ENCODE assay signal across 20 cellular contexts in genomic region chr20:45508068-45508886, GRCh38. TPM values are rescaled to one million over a fixed set of nuclear protein-coding genes. Genes with fewer than 3 reads are reported as not detected.
"Had no signal": no experiment of that assay in that cellular context is flagged by ENCODE, and none has a peak within 500 bp of the region (broad histone marks: within the 10 kb centered on the region; RNA-seq: fewer than 3 reads in every experiment).

No MANE protein-coding gene starts in this region.

- ATAC-seq: left lung, psoas muscle had no signal

- H3K27me3 ChIP-seq: upper lobe of left lung had no signal

- H3K36me3 ChIP-seq: esophagus muscularis mucosa, left lung, right lobe of liver, upper lobe of left lung had no signal

- H3K27ac ChIP-seq: esophagus muscularis mucosa, left lung, psoas muscle, right lobe of liver, upper lobe of left lung had no signal

- H3K9me3 ChIP-seq: esophagus muscularis mucosa, left lung, psoas muscle, right lobe of liver, upper lobe of left lung had no signal

- H3K36me3 Mint-ChIP-seq: activated naive CD4-positive, alpha-beta T cell treated with anti-CD3 and anti-CD28 coated beads, Interleukin-2, amount 50 U/mL, for 72 hours had no signal

- H3K9me3 Mint-ChIP-seq: activated naive CD4-positive, alpha-beta T cell treated with anti-CD3 and anti-CD28 coated beads, Interleukin-2, amount 50 U/mL, for 72 hours; activated T-helper 2 cell treated with anti-CD3 and anti-CD28 coated beads, Interferon-gamma antibody, Interleukin-2, Interleukin-4, amounts not matched to agents 10 μg/mL and 5 μg/mL and 100 μg/mL, durations not matched to agents 14 hours and 24 hours and 36 hours; nephron; T-helper 2 cell treated with Interferon-gamma antibody and Interleukin-4, amounts not matched to agents 5 μg/mL and 100 μg/mL, for 36 hours had no signal

- H3K4me1 ChIP-seq: esophagus muscularis mucosa, left lung, psoas muscle, right lobe of liver, upper lobe of left lung had no signal

- H3K4me1 Mint-ChIP-seq: nephron had no signal

- DNase-seq: activated CD4-positive, CD25-positive, alpha-beta regulatory T cell treated with anti-CD3 and anti-CD28 coated beads, Interleukin-2, amount 50 U/mL, for 72 hours; cerebellar nuclear complex; dermis blood vessel endothelial cell; foreskin fibroblast; head of caudate nucleus; left lung; mesenchymal stem cell; psoas muscle; right lobe of liver; stimulated activated CD4-positive, alpha-beta T cell treated with anti-CD3 and anti-CD28 coated beads, Interleukin-2, amount 100 ng/mL, for 24 hours; stimulated activated naive CD4-positive, alpha-beta T cell; upper lobe of left lung had no signal

- H3K27ac Mint-ChIP-seq: activated naive CD4-positive, alpha-beta T cell treated with anti-CD3 and anti-CD28 coated beads, Interleukin-2, amount 50 U/mL, for 72 hours; activated T-helper 2 cell treated with anti-CD3 and anti-CD28 coated beads, Interferon-gamma antibody, Interleukin-2, Interleukin-4, amounts not matched to agents 10 μg/mL and 5 μg/mL and 100 μg/mL, durations not matched to agents 14 hours and 24 hours and 36 hours; endodermal cell; nephron; T-helper 2 cell treated with Interferon-gamma antibody and Interleukin-4, amounts not matched to agents 5 μg/mL and 100 μg/mL, for 36 hours had no signal

- H3K4me3 ChIP-seq: esophagus muscularis mucosa, left lung, psoas muscle, right lobe of liver, upper lobe of left lung had no signal

- H3K4me3 Mint-ChIP-seq: endodermal cell; nephron; T-helper 2 cell treated with Interferon-gamma antibody and Interleukin-4, amounts not matched to agents 5 μg/mL and 100 μg/mL, for 36 hours had no signal

RNA-seq across cellular contexts. Expression of gene SPINT3, which starts 7.1 kb away (rescaled TPM):
- total RNA-seq: activated naive CD4-positive, alpha-beta T cell treated with anti-CD3 and anti-CD28 coated beads, Interleukin-2, amount 50 U/mL, for 72 hours; activated T-helper 2 cell treated with anti-CD3 and anti-CD28 coated beads, Interferon-gamma antibody, Interleukin-2, Interleukin-4, amounts not matched to agents 10 μg/mL and 5 μg/mL and 100 μg/mL, durations not matched to agents 14 hours and 24 hours and 36 hours; dermis blood vessel endothelial cell; endodermal cell; esophagus muscularis mucosa; left lung; omental fat pad; psoas muscle; right lobe of liver; temporal lobe; upper lobe of left lung had no signal
- polyA plus RNA-seq: psoas muscle had no signal

RNA-seq across cellular contexts. Expression of gene WFDC6, which starts 31.0 kb away (rescaled TPM):
- total RNA-seq: activated naive CD4-positive, alpha-beta T cell treated with anti-CD3 and anti-CD28 coated beads, Interleukin-2, amount 50 U/mL, for 72 hours; activated T-helper 2 cell treated with anti-CD3 and anti-CD28 coated beads, Interferon-gamma antibody, Interleukin-2, Interleukin-4, amounts not matched to agents 10 μg/mL and 5 μg/mL and 100 μg/mL, durations not matched to agents 14 hours and 24 hours and 36 hours; dermis blood vessel endothelial cell; endodermal cell; esophagus muscularis mucosa; left lung; omental fat pad; psoas muscle; right lobe of liver; temporal lobe had no signal
- polyA plus RNA-seq: psoas muscle had no signal

RNA-seq across cellular contexts. Expression of gene WFDC2, which starts 38.7 kb away (rescaled TPM):
- total RNA-seq: activated T-helper 2 cell treated with anti-CD3 and anti-CD28 coated beads, Interferon-gamma antibody, Interleukin-2, Interleukin-4, amounts not matched to agents 10 μg/mL and 5 μg/mL and 100 μg/mL, durations not matched to agents 14 hours and 24 hours and 36 hours; dermis blood vessel endothelial cell had no signal

RNA-seq across cellular contexts. Expression of gene EPPIN, which starts 38.9 kb away (rescaled TPM):
- total RNA-seq: activated naive CD4-positive, alpha-beta T cell treated with anti-CD3 and anti-CD28 coated beads, Interleukin-2, amount 50 U/mL, for 72 hours; activated T-helper 2 cell treated with anti-CD3 and anti-CD28 coated beads, Interferon-gamma antibody, Interleukin-2, Interleukin-4, amounts not matched to agents 10 μg/mL and 5 μg/mL and 100 μg/mL, durations not matched to agents 14 hours and 24 hours and 36 hours; dermis blood vessel endothelial cell; esophagus muscularis mucosa; left lung; omental fat pad; psoas muscle; right lobe of liver; temporal lobe had no signal
- polyA plus RNA-seq: psoas muscle had no signal
